1 cellular context compared by ENCODE assay signal in genomic region chr2:231670892-231671616, GRCh38.
TF ChIP-seq lines count a peak whose summit lies in the region.

No MANE protein-coding gene starts in this region.

TF ChIP-seq in K562, 482 proteins besides CTCF, POLR2A, EP300 and RAD21:
- TF ChIP-seq, protein P1, sequence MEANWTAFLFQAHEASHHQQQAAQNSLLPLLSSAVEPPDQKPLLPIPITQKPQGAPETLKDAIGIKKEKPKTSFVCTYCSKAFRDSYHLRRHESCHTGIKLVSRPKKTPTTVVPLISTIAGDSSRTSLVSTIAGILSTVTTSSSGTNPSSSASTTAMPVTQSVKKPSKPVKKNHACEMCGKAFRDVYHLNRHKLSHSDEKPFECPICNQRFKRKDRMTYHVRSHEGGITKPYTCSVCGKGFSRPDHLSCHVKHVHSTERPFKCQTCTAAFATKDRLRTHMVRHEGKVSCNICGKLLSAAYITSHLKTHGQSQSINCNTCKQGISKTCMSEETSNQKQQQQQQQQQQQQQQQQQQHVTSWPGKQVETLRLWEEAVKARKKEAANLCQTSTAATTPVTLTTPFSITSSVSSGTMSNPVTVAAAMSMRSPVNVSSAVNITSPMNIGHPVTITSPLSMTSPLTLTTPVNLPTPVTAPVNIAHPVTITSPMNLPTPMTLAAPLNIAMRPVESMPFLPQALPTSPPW (CRISPR knock-in tag; IDR thresholded peaks at IDR 0.05), result peak; percentile 73
- TF ChIP-seq, protein P2, sequence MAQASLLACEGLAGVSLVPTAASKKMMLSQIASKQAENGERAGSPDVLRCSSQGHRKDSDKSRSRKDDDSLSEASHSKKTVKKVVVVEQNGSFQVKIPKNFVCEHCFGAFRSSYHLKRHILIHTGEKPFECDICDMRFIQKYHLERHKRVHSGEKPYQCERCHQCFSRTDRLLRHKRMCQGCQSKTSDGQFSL (CRISPR knock-in tag; IDR thresholded peaks at IDR 0.05), result peak; percentile 40; the same call in 1 of the 2 replicates
- TF ChIP-seq, protein P2 (tag; IDR thresholded peaks at IDR 0.05), result peak in 1 of 2 experiments; percentile 79; a peak in 2 of 4 replicates
- TF ChIP-seq ZBTB7A (IDR thresholded peaks at IDR 0.05; ENCODE audit: borderline replicate concordance, control insufficient read depth, low read depth, low read length), result peak; percentile 21; the same call in 1 of the 2 replicates
- no peak for TF ChIP-seq HDAC6 (IDR thresholded peaks at IDR 0.05; ENCODE audit: low read depth, low read length)
